ENCODE assay signal across 19 cellular contexts in the genomic region with DNA sequence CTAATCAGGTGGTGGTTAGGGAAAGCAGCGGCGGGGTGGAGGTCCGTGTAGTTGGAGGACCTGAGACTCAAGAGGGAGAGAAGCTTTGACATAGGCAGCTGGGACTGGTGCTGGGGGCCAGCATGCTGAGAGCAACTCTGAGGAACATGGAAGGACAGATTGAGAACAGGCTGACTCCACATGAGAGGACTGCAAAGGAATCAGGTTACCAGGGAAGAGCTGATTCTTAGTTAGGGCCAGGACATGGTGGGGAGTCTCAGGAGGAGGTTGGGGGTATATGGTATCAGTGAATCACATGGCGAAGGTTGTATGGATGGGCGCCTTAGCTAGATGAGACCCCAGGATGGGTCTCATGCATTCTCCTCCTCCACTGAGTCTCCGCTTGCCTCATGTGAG.
DNase-seq lines count a peak whose midpoint lies in the region; ATAC-seq, FAIRE-seq and TF ChIP-seq lines count a peak whose summit lies in the region.
"Had no signal": no experiment of that assay in that cellular context is flagged by ENCODE, and none has a peak within 500 bp of the region (broad histone marks: within the 10 kb centered on the region; RNA-seq: fewer than 3 reads in every experiment).

No MANE protein-coding gene starts in this region.

- ATAC-seq in A549 (peak; percentile 44 to 64), aorta (ENCODE audit: low FRiP score) (no peak), GM21825 (IDR thresholded peaks at IDR 0.05; ENCODE audit: unreplicated experiment) (no peak), HG03025 (IDR thresholded peaks at IDR 0.05; ENCODE audit: low FRiP score, unreplicated experiment) (no peak)
- ATAC-seq: GM23338, heart right ventricle, K562, right lobe of liver had no signal

- peaks cover 34% of the 10 kb centered on the region for H3K9me3 ChIP-seq in A549
- H3K9me3 ChIP-seq in mammary epithelial cell (replicated peaks; ENCODE audit: insufficient read depth, low read length), result no peaks in the 10 kb centered on the region
- no peaks in the 10 kb centered on the region for H3K9me3 ChIP-seq in mesodermal cell (ENCODE audit: control insufficient read depth, low read length)
- H3K9me3 ChIP-seq in aorta (ENCODE audit: control insufficient read depth, low read length), result no peaks in the 10 kb centered on the region
- H3K9me3 ChIP-seq: heart right ventricle, neutrophil, right lobe of liver, tibial artery had no signal

- H3K9ac ChIP-seq in mammary epithelial cell (ENCODE audit: insufficient read depth, low read length), result no peak overlapping the region

- POLR2A ChIA-PET in A549 (lab: Yijun Ruan, JAX), result interaction anchor here (0.5 to 0.9 kb wide), 2 partner anchors 16 to 99 kb away, joined by 3 to 5 read pairs; no protein-coding TSS in a partner anchor

- TF ChIP-seq CTCF in A549 (IDR thresholded peaks at IDR 0.05) (no peak), mammary epithelial cell (conservative IDR thresholded peaks at IDR 0.05 in 1 of 2, IDR thresholded peaks at IDR 0.05 in 1 of 2; ENCODE audit: extremely low read depth in 1 of 2, insufficient read depth in 1 of 2, low read depth in 1 of 2, low read length in 2 of 2) (no peak)

- FAIRE-seq in A549 (lab: Jason Lieb, UNC), result no peak
- FAIRE-seq: GM12891, K562 had no signal

- H3K36me3 ChIP-seq in mammary epithelial cell (ENCODE audit: insufficient read depth, low read length) (no peaks in the 10 kb centered on the region), mesodermal cell (ENCODE audit: control insufficient read depth, insufficient read depth, low read length) (no peaks in the 10 kb centered on the region), aorta (ENCODE audit: control insufficient read depth in 1 of 2, insufficient read depth in 2 of 2, low read length in 1 of 2) (no peaks in the 10 kb centered on the region)
- H3K36me3 ChIP-seq: heart right ventricle, neutrophil, right lobe of liver, tibial artery had no signal

- intact Hi-C loops in mammary epithelial cell (cut with micrococcal nuclease), result no loop called here
- intact Hi-C loops in aorta (cut with DNase I), result no loop called here

- CTCF ChIA-PET in A549 (lab: Yijun Ruan, JAX), result interaction anchor here (0.7 kb wide), 1 partner anchor 16 kb away, joined by 4 read pairs; no protein-coding TSS in a partner anchor
- CTCF ChIA-PET in mammary epithelial cell (lab: Charles Lee; ENCODE audit: low non-redundant PET), result no interaction called here

- H2AFZ ChIP-seq in mammary epithelial cell (ENCODE audit: low read depth, low read length), result no peak overlapping the region
- H2AFZ ChIP-seq: GM23338 had no signal

- H3K4me1 ChIP-seq in A549 (peaks cover 52% of the 10 kb centered on the region), mammary epithelial cell (ENCODE audit: insufficient read depth, low read length) (peaks cover 33% of the 10 kb centered on the region), mesodermal cell (ENCODE audit: control insufficient read depth, insufficient read depth, low read length, poor library complexity, severe bottlenecking) (peaks cover 35% of the 10 kb centered on the region), aorta (ENCODE audit: control insufficient read depth in 1 of 2, insufficient read depth in 2 of 2, low read length in 2 of 2) (peaks cover 0 to 3% of the 10 kb centered on the region in 2 donors)

- DNase-seq in A549 (ENCODE audit: low read depth in 1 of 2, low spot score in 1 of 2) (no peak), HPDE6-E6E7 (ENCODE audit: extremely low spot score) (peak; percentile 8), mammary epithelial cell (no peak), NCI-H446 (lab: John Stamatoyannopoulos, UW) (no peak), aorta (no peak)
- DNase-seq: activated effector memory CD4-positive, alpha-beta T cell treated with Interleukin-2 at 50 U/mL for 16 hours; CD8-positive, alpha-beta memory T cell; heart right ventricle; NCI-H1048; right lobe of liver; stimulated activated CD4-positive, alpha-beta T cell treated with anti-CD3 and anti-CD28 coated beads, Interleukin-4, amount 100 ng/mL, for 4 hours; tibial artery had no signal

- no peaks in the 10 kb centered on the region for H4K20me1 ChIP-seq in mammary epithelial cell (ENCODE audit: insufficient read depth, low read length)

- no peak for TF ChIP-seq EP300 in A549 (IDR thresholded peaks at IDR 0.05)

- TF ChIP-seq RAD21 in A549 (conservative IDR thresholded peaks at IDR 0.05 in 1 of 2, IDR thresholded peaks at IDR 0.05 in 1 of 2), result no peak

- WGBS in A549 (ENCODE audit: missing lambda C conversion rate), result 71% methylated on average over 6 of the region's 6 CpGs
- WGBS in mammary epithelial cell (ENCODE audit: low coverage, missing lambda C conversion rate), result 91% methylated on average over 5 of the region's 6 CpGs
- 90% methylated on average over 4 to 5 of the region's 6 CpGs for WGBS in mesodermal cell (ENCODE audit: insufficient coverage in 2 of 2), 2 experiments
- 89 to 94% methylated on average over 6 of the region's 6 CpGs for WGBS in aorta, 2 donors

- no peaks in the 10 kb centered on the region for H3K27me3 ChIP-seq in mammary epithelial cell (ENCODE audit: insufficient read depth, low read length)
- H3K27me3 ChIP-seq in aorta (ENCODE audit: control insufficient read depth in 1 of 2, insufficient read depth in 2 of 2, low read length in 1 of 2), result no peaks in the 10 kb centered on the region
- H3K27me3 ChIP-seq: heart right ventricle, neutrophil, right lobe of liver, tibial artery had no signal

- H3K4me2 ChIP-seq in A549 (peak overlapping the region; percentile 78), mammary epithelial cell (ENCODE audit: insufficient read depth, low read depth, low read length) (peak overlapping the region; percentile 68)
- H3K4me2 ChIP-seq: GM23338 had no signal

- dilution Hi-C loops in mammary epithelial cell (cut with HindIII; ENCODE audit: low sequenced_read_pairs), result no loop called here

- H3K27ac ChIP-seq in A549, result peak overlapping the region; percentile 95 to 99
- H3K27ac ChIP-seq in mammary epithelial cell (ENCODE audit: insufficient read depth, low read depth, low read length), result peak overlapping the region; percentile 85
- H3K27ac ChIP-seq in mesodermal cell (ENCODE audit: low read depth, low read length, severe bottlenecking), result peak overlapping the region; percentile 95
- H3K27ac ChIP-seq in aorta (ENCODE audit: low read depth in 1 of 2, low read length in 2 of 2), result peak overlapping the region in 1 of 2 donors; percentile 28
- H3K27ac ChIP-seq: neutrophil, right lobe of liver had no signal

- TF ChIP-seq POLR2A in A549 (IDR thresholded peaks at IDR 0.05; ENCODE audit: low read length), result no peak

- BruUV-seq in mammary epithelial cell (replicated peaks; lab: Mats Ljungman, UMichigan), result no TSS peak

- H3K4me3 ChIP-seq in A549 (no peak overlapping the region), mammary epithelial cell (replicated peaks in 1 of 3; ENCODE audit: insufficient read depth in 1 of 3, low read depth in 2 of 3, low read length in 3 of 3) (no peak overlapping the region), mesodermal cell (ENCODE audit: extremely low read depth, insufficient read depth, low read length, poor library complexity, severe bottlenecking) (no peak overlapping the region), aorta (ENCODE audit: low read length in 2 of 2) (no peak overlapping the region)
- H3K4me3 ChIP-seq: GM23338, heart right ventricle, K562, right lobe of liver, tibial artery had no signal

- in situ Hi-C loops in mammary epithelial cell (cut with MboI; ENCODE audit: low sequenced_read_pairs in 2 of 2), result loop anchor here in 1 of 2 donors (25.0 kb wide), 1 partner anchor 229 kb away; no protein-coding TSS in a partner anchor

- H3K79me2 ChIP-seq in mammary epithelial cell (ENCODE audit: insufficient read depth, low read length), result no peaks in the 10 kb centered on the region

TF ChIP-seq in A549, 52 proteins besides CTCF, POLR2A, EP300 and RAD21 (continues in another document):
- TF ChIP-seq CEBPB (IDR thresholded peaks at IDR 0.05), result no peak
- no peak for TF ChIP-seq ESRRA (IDR thresholded peaks at IDR 0.05; ENCODE audit: borderline replicate concordance, low read length)
- TF ChIP-seq PBX3 (IDR thresholded peaks at IDR 0.05), result no peak
- no peak for TF ChIP-seq ZNF302 (CRISPR knock-in tag; IDR thresholded peaks at IDR 0.05)
- TF ChIP-seq BCL3 (IDR thresholded peaks at IDR 0.05), result no peak
- no peak for TF ChIP-seq NFE2L2 (conservative IDR thresholded peaks at IDR 0.05; ENCODE audit: low read length)
- TF ChIP-seq TFCP2L1 (CRISPR knock-in tag; IDR thresholded peaks at IDR 0.05), result no peak
- TF ChIP-seq BHLHE40 (IDR thresholded peaks at IDR 0.05; ENCODE audit: low read depth, low read length), result no peak
- no peak for TF ChIP-seq ZC3H11A (IDR thresholded peaks at IDR 0.05)

Comparison
In these comparisons a context has a peak if more than half of its experiments do, and no peak if none do; other contexts are left out.
1. ATAC-seq: peak in A549 (2 of 2); none in aorta (single experiment), GM21825 (single experiment) and HG03025 (single experiment).